In genomic region chr12:26630546-26631027, GRCh38 we compare ENCODE assay signal across 11 cellular contexts.
DNase-seq lines count a peak whose midpoint lies in the region; ATAC-seq, FAIRE-seq and TF ChIP-seq lines count a peak whose summit lies in the region.
"Had no signal": no experiment of that assay in that cellular context is flagged by ENCODE, and none has a peak within 500 bp of the region (broad histone marks: within the 10 kb centered on the region; RNA-seq: fewer than 3 reads in every experiment).

No MANE protein-coding gene starts in this region.

- no peak overlapping the region for H3K27ac ChIP-seq in left ventricle myocardium inferior (replicated peaks)
- no peak overlapping the region for H3K27ac ChIP-seq in tibial nerve
- no peak overlapping the region for H3K27ac ChIP-seq in suprapubic skin
- H3K27ac ChIP-seq: colonic mucosa had no signal

- WGBS in tibial nerve, 2 donors, result 13 to 33% methylated on average over 10 of the region's 10 CpGs
- 76% methylated on average over 10 of the region's 10 CpGs for WGBS in suprapubic skin

- no peak for TF ChIP-seq CTCF in left ventricle myocardium inferior (IDR thresholded peaks at IDR 0.05; ENCODE audit: borderline replicate concordance)
- no peak for TF ChIP-seq CTCF in tibial nerve (IDR thresholded peaks at IDR 0.05)
- no peak for TF ChIP-seq CTCF in suprapubic skin (IDR thresholded peaks at IDR 0.05)

- no peak for ATAC-seq in left ventricle myocardium superior
- no peak for ATAC-seq in GM18520 (IDR thresholded peaks at IDR 0.05; ENCODE audit: unreplicated experiment)

- H3K36me3 ChIP-seq in left ventricle myocardium inferior (peaks cover 24% of the 10 kb centered on the region), tibial nerve (peaks cover 0 to 17% (median 0%) of the 10 kb centered on the region in 3 donors), suprapubic skin (peaks cover 27% of the 10 kb centered on the region)
- H3K36me3 ChIP-seq: colonic mucosa had no signal

- TF ChIP-seq POLR2A in tibial nerve (IDR thresholded peaks at IDR 0.05) (no peak), suprapubic skin (IDR thresholded peaks at IDR 0.05) (no peak)

- no peak for DNase-seq in left ventricle myocardium inferior
- DNase-seq in left ventricle myocardium superior, result no peak
- peak; percentile 75 for DNase-seq in dedifferentiated amniotic fluid mesenchymal stem cell (ENCODE audit: extremely low spot score)
- peak; percentile 39 for DNase-seq in mucosa of gallbladder (ENCODE audit: low spot score)
- peak; percentile 56 for DNase-seq in urothelium cell line (ENCODE audit: low spot score)
- no peak for DNase-seq in tibial nerve (ENCODE audit: low spot score in 2 of 2)
- no peak for DNase-seq in suprapubic skin (ENCODE audit: low spot score in 2 of 2)
- DNase-seq: colonic mucosa, NCI-H1092 had no signal

- H3K27me3 ChIP-seq in left ventricle myocardium inferior (ENCODE audit: low read depth) (no peaks in the 10 kb centered on the region), tibial nerve (no peaks in the 10 kb centered on the region), suprapubic skin (no peaks in the 10 kb centered on the region)
- H3K27me3 ChIP-seq: colonic mucosa had no signal

- H3K4me1 ChIP-seq in left ventricle myocardium inferior (peaks cover 10% of the 10 kb centered on the region), tibial nerve (peaks cover 0 to 9% (median 3%) of the 10 kb centered on the region in 4 donors), suprapubic skin (no peaks in the 10 kb centered on the region)
- H3K4me1 ChIP-seq: colonic mucosa had no signal

- H3K4me3 ChIP-seq in left ventricle myocardium inferior (peak overlapping the region; percentile 1), tibial nerve (no peak overlapping the region), suprapubic skin (no peak overlapping the region)
- H3K4me3 ChIP-seq: colonic mucosa had no signal

- FAIRE-seq in urothelium cell line (lab: Jason Lieb, UNC), result no peak
- FAIRE-seq: keratinocyte had no signal

- H3K9me3 ChIP-seq in left ventricle myocardium inferior (replicated peaks) (no peaks in the 10 kb centered on the region), tibial nerve (no peaks in the 10 kb centered on the region), suprapubic skin (no peaks in the 10 kb centered on the region)
- H3K9me3 ChIP-seq: colonic mucosa had no signal

- TF ChIP-seq EP300 in tibial nerve (IDR thresholded peaks at IDR 0.05) (no peak), suprapubic skin (IDR thresholded peaks at IDR 0.05) (no peak)

- intact Hi-C loops in left ventricle myocardium inferior (cut with micrococcal nuclease) (no loop called here), left ventricle myocardium superior (cut with micrococcal nuclease) (no loop called here)

Comparison
In these comparisons a context has a peak if more than half of its experiments do, and no peak if none do; other contexts are left out.
1. DNase-seq: peak in dedifferentiated amniotic fluid mesenchymal stem cell (single experiment), mucosa of gallbladder (single experiment) and urothelium cell line (single experiment); none in left ventricle myocardium inferior (single experiment), left ventricle myocardium superior (single experiment), tibial nerve (0 of 2) and suprapubic skin (0 of 2).